ENCODE assay signal across 22 cellular contexts in genomic region chr6:109340811-109341210, GRCh38.
"Had no signal": no experiment of that assay in that cellular context is flagged by ENCODE, and none has a peak within 500 bp of the region (broad histone marks: within the 10 kb centered on the region; RNA-seq: fewer than 3 reads in every experiment).

No MANE protein-coding gene starts in this region.

- DNase-seq: activated CD4-positive, alpha-beta T cell treated with anti-CD3 and anti-CD28 coated beads for 4 hours; activated CD4-positive, alpha-beta T cell treated with anti-CD3 and anti-CD28 coated beads, Interleukin-2, amount 50 U/mL, for 48 hours; activated CD8-positive, alpha-beta memory T cell treated with anti-CD3 and anti-CD28 coated beads for 24 hours; activated gamma-delta T cell treated with Interleukin-2 at 50 U/mL for 16 hours; activated naive CD4-positive, alpha-beta T cell treated with anti-CD3 and anti-CD28 coated beads, Interleukin-2, amount 50 U/mL, for 16 hours; colonic mucosa; dorsolateral prefrontal cortex; effector memory CD4-positive, alpha-beta T cell; foreskin melanocyte; left lung; lower lobe of right lung; mesendoderm; spleen; stimulated activated naive CD4-positive, alpha-beta T cell treated with Interleukin-2 at 50 U/mL for 16 hours had no signal

- H3K9me3 ChIP-seq: breast epithelium, colonic mucosa, left lung, lower lobe of right lung, right atrium auricular region, spleen, thoracic aorta, upper lobe of left lung, vagina had no signal

- H3K36me3 Mint-ChIP-seq: natural killer cell treated with Interleukin-12 subunit alpha and Interleukin-12 subunit beta and Interleukin-15 and Interleukin-18, amount 100 ng/mL, for 72 hours had no signal

- H3K4me3 ChIP-seq: breast epithelium, colonic mucosa, dorsolateral prefrontal cortex, left lung, lower lobe of right lung, right atrium auricular region, spleen, thoracic aorta, upper lobe of left lung, vagina had no signal

- H3K4me3 Mint-ChIP-seq: activated T-helper 1 cell treated with anti-CD3 and anti-CD28 coated beads, Interleukin-12 subunit alpha, Interleukin-12 subunit beta, Interleukin-2, Interleukin-4 antibody, amounts not matched to agents 30 ng/mL and 10 ng/mL and 1 ng/mL, durations not matched to agents 14 hours and 24 hours and 36 hours; natural killer cell treated with Interleukin-12 subunit alpha and Interleukin-12 subunit beta and Interleukin-15 and Interleukin-18, amount 100 ng/mL, for 72 hours had no signal

- H3K27me3 ChIP-seq: breast epithelium, colonic mucosa, dorsolateral prefrontal cortex, left lung, right atrium auricular region, spleen, upper lobe of left lung, vagina had no signal

- H3K27ac ChIP-seq: colonic mucosa, left lung, lower lobe of right lung, right atrium auricular region, spleen, thoracic aorta, upper lobe of left lung, vagina, VCaP had no signal

- H3K4me1 ChIP-seq: spleen, vagina had no signal

- H3K36me3 ChIP-seq: breast epithelium, colonic mucosa, left lung, lower lobe of right lung, right atrium auricular region, thoracic aorta, upper lobe of left lung, vagina had no signal

- H3K9me3 Mint-ChIP-seq: activated T-helper 1 cell treated with anti-CD3 and anti-CD28 coated beads, Interleukin-12 subunit alpha, Interleukin-12 subunit beta, Interleukin-2, Interleukin-4 antibody, amounts not matched to agents 30 ng/mL and 10 ng/mL and 1 ng/mL, durations not matched to agents 14 hours and 24 hours and 36 hours; natural killer cell treated with Interleukin-12 subunit alpha and Interleukin-12 subunit beta and Interleukin-15 and Interleukin-18, amount 100 ng/mL, for 72 hours had no signal

- H3K27me3 Mint-ChIP-seq: natural killer cell treated with Interleukin-12 subunit alpha and Interleukin-12 subunit beta and Interleukin-15 and Interleukin-18, amount 100 ng/mL, for 72 hours had no signal

- ATAC-seq: left lung, lower lobe of right lung had no signal

- H3K27ac Mint-ChIP-seq: activated T-helper 1 cell treated with anti-CD3 and anti-CD28 coated beads, Interleukin-12 subunit alpha, Interleukin-12 subunit beta, Interleukin-2, Interleukin-4 antibody, amounts not matched to agents 30 ng/mL and 10 ng/mL and 1 ng/mL, durations not matched to agents 14 hours and 24 hours and 36 hours had no signal
